11 cellular contexts compared by ENCODE assay signal in genomic region chr16:48409839-48410610, GRCh38. TPM values are rescaled to one million over a fixed set of nuclear protein-coding genes. Genes with fewer than 3 reads are reported as not detected.
DNase-seq lines count a peak whose midpoint lies in the region; ATAC-seq and TF ChIP-seq lines count a peak whose summit lies in the region.
"Had no signal": no experiment of that assay in that cellular context is flagged by ENCODE, and none has a peak within 500 bp of the region (broad histone marks: within the 10 kb centered on the region; RNA-seq: fewer than 3 reads in every experiment).

No MANE protein-coding gene starts in this region.

- no peaks in the 10 kb centered on the region for H4K20me1 ChIP-seq in HCT116 (ENCODE audit: insufficient read depth)

- H3K4me1 Mint-ChIP-seq in activated CD4-positive, alpha-beta memory T cell treated with anti-CD3 and anti-CD28 coated beads, Interleukin-2, amount 10 ng/mL, durations not matched to agents 7 days and 5 days, result peaks cover 7% of the 10 kb centered on the region

- peaks cover 6% of the 10 kb centered on the region for H3K27me3 Mint-ChIP-seq in activated CD4-positive, alpha-beta memory T cell treated with anti-CD3 and anti-CD28 coated beads, Interleukin-2, amount 10 ng/mL, durations not matched to agents 7 days and 5 days

- H3K4me3 ChIP-seq in HCT116 (replicated peaks in 1 of 2; ENCODE audit: low read depth in 1 of 2, low read length in 2 of 2), result no peak overlapping the region

- no peak overlapping the region for H2AFZ ChIP-seq in HCT116 (ENCODE audit: low read depth, low read length, poor library complexity, severe bottlenecking)

- ATAC-seq in HCT116, result peak; percentile 63; the same call in 1 of the 2 replicates
- no peak for ATAC-seq in HG03097 (IDR thresholded peaks at IDR 0.05; ENCODE audit: low FRiP score, unreplicated experiment)

- no peaks in the 10 kb centered on the region for H3K36me3 ChIP-seq in HCT116 (ENCODE audit: control insufficient read depth in 1 of 2, insufficient read depth in 2 of 2, low read length in 2 of 2)

- H3K9me2 ChIP-seq in HCT116 (ENCODE audit: insufficient read depth), result no peaks in the 10 kb centered on the region

- H3K36me3 Mint-ChIP-seq in activated CD4-positive, alpha-beta memory T cell treated with anti-CD3 and anti-CD28 coated beads, Interleukin-2, amount 10 ng/mL, durations not matched to agents 7 days and 5 days (ENCODE audit: low read depth), result no peaks in the 10 kb centered on the region

- H3K79me2 ChIP-seq in HCT116 (ENCODE audit: insufficient read depth, low read length), result no peaks in the 10 kb centered on the region

- DNase-seq in HCT116 (ENCODE audit: low read depth, low spot score) (no peak), RWPE1 (ENCODE audit: low spot score) (peak; percentile 78), fibroblast of the conjunctiva (ENCODE audit: low read depth) (peak; percentile 81), stromal cell of bone marrow (ENCODE audit: low read depth) (peak; percentile 77), NCI-H1694 treated with DMSO at 0.1 percent for 48 hours (lab: John Stamatoyannopoulos, UW) (no peak), foreskin melanocyte (no peak)
- DNase-seq in activated CD4-positive, alpha-beta memory T cell treated with anti-CD3 and anti-CD28 coated beads, Interleukin-2, amount 10 ng/mL, durations not matched to agents 7 days and 5 days, result no peak
- DNase-seq: activated CD4-positive, alpha-beta T cell treated with anti-CD3 and anti-CD28 coated beads, Interleukin-2, amount 10 ng/mL, durations not matched to agents 24 days and 14 days; NCI-H2171 had no signal

- H3K9me3 ChIP-seq in HCT116 (ENCODE audit: control insufficient read depth in 1 of 2, insufficient read depth in 1 of 2, low read depth in 1 of 2, low read length in 2 of 2), result no peaks in the 10 kb centered on the region

- no TSS peak for BruUV-seq in HCT116 (replicated peaks; lab: Mats Ljungman, UMichigan)

- H3K4me1 ChIP-seq in HCT116 (ENCODE audit: control insufficient read depth in 1 of 2, insufficient read depth in 2 of 2, low read length in 2 of 2), result peaks cover 0 to 12% of the 10 kb centered on the region in 2 experiments; a peak in 1 of 4 replicates

- no peak for TF ChIP-seq RAD21 in HCT116 (IDR thresholded peaks at IDR 0.05; ENCODE audit: low read depth)

- TF ChIP-seq POLR2A in HCT116 (IDR thresholded peaks at IDR 0.05; ENCODE audit: borderline replicate concordance, extremely low read depth, insufficient read depth, insufficient read length), result no peak

- no peak overlapping the region for H3K27ac ChIP-seq in HCT116 (ENCODE audit: low read depth, low read length)
- H3K27ac ChIP-seq in RWPE1, result peak overlapping the region; percentile 81

- intact Hi-C loops in HCT116 (cut with micrococcal nuclease), result no loop called here

- H3K27ac Mint-ChIP-seq in activated CD4-positive, alpha-beta memory T cell treated with anti-CD3 and anti-CD28 coated beads, Interleukin-2, amount 10 ng/mL, durations not matched to agents 7 days and 5 days, result no peak overlapping the region
- H3K27ac Mint-ChIP-seq: activated CD4-positive, alpha-beta T cell treated with anti-CD3 and anti-CD28 coated beads, Interleukin-2, amount 10 ng/mL, durations not matched to agents 24 days and 14 days had no signal

- RAD21 ChIA-PET in HCT116 (lab: Charles Lee; ENCODE audit: low non-redundant PET in 1 of 2, low total read pairs in 2 of 2, uncharacterized antibody in 2 of 2, unreplicated experiment in 2 of 2), result no interaction called here

- no peaks in the 10 kb centered on the region for H3K27me3 ChIP-seq in HCT116 (ENCODE audit: insufficient read depth, low read length)

- peak overlapping the region; percentile 25 for H3K4me2 ChIP-seq in HCT116 (ENCODE audit: low read length)

- TF ChIP-seq CTCF in HCT116 (IDR thresholded peaks at IDR 0.05 in 2 of 3, conservative IDR thresholded peaks at IDR 0.05 in 1 of 3; ENCODE audit: borderline replicate concordance in 1 of 3, insufficient read depth in 1 of 3, low read depth in 2 of 3, low read length in 2 of 3) (no peak), RWPE1 (conservative IDR thresholded peaks at IDR 0.05; ENCODE audit: low read depth) (no peak)

- CTCF ChIA-PET in HCT116 (lab: Charles Lee) (interaction anchor here (1.5 kb wide), 1 partner anchor 213 kb away, joined by 3 read pairs; no protein-coding TSS in a partner anchor), RWPE1 (lab: Yijun Ruan, JAX) (interaction anchor here (0.7 kb wide), 1 partner anchor 1770 kb away, joined by 4 read pairs; no protein-coding TSS in a partner anchor)
- CTCF ChIA-PET in activated CD4-positive, alpha-beta memory T cell treated with anti-CD3 and anti-CD28 coated beads, Interleukin-2, amount 10 ng/mL, durations not matched to agents 7 days and 5 days (lab: Charles Lee), result interaction anchor here (0.7 kb wide), 1 partner anchor 1433 kb away, joined by 5 read pairs; no protein-coding TSS in a partner anchor

- no peak overlapping the region for H3K4me3 Mint-ChIP-seq in activated CD4-positive, alpha-beta memory T cell treated with anti-CD3 and anti-CD28 coated beads, Interleukin-2, amount 10 ng/mL, durations not matched to agents 7 days and 5 days
- H3K4me3 Mint-ChIP-seq: activated CD4-positive, alpha-beta T cell treated with anti-CD3 and anti-CD28 coated beads, Interleukin-2, amount 10 ng/mL, durations not matched to agents 24 days and 14 days; nephron had no signal

- POLR2A ChIA-PET in HCT116 (lab: Charles Lee), result interaction anchor here (1.0 kb wide), 1 partner anchor 44 kb away, joined by 3 read pairs; no protein-coding TSS in a partner anchor
- POLR2A ChIA-PET in RWPE1 (lab: Yijun Ruan, JAX; ENCODE audit: low non-redundant PET), result no interaction called here
- POLR2A ChIA-PET in activated CD4-positive, alpha-beta memory T cell treated with anti-CD3 and anti-CD28 coated beads, Interleukin-2, amount 10 ng/mL, durations not matched to agents 7 days and 5 days (lab: Charles Lee), result no interaction called here

- H3K9me3 Mint-ChIP-seq in activated CD4-positive, alpha-beta memory T cell treated with anti-CD3 and anti-CD28 coated beads, Interleukin-2, amount 10 ng/mL, durations not matched to agents 7 days and 5 days, result no peaks in the 10 kb centered on the region
- H3K9me3 Mint-ChIP-seq: activated CD4-positive, alpha-beta T cell treated with anti-CD3 and anti-CD28 coated beads, Interleukin-2, amount 10 ng/mL, durations not matched to agents 24 days and 14 days; nephron had no signal

- no peak overlapping the region for H3K9ac ChIP-seq in HCT116 (ENCODE audit: low read length)

TF ChIP-seq in HCT116, 20 proteins besides CTCF, POLR2A, EP300 and RAD21:
- TF ChIP-seq ZNF274 (IDR thresholded peaks at IDR 0.05; ENCODE audit: low read depth, low read length) (no peak), CBX3 (IDR thresholded peaks at IDR 0.05; ENCODE audit: low read depth) (no peak), SRF (IDR thresholded peaks at IDR 0.05; ENCODE audit: low read depth) (no peak), EGR1 (IDR thresholded peaks at IDR 0.05; ENCODE audit: low read depth) (no peak)
- TF ChIP-seq, protein P1, sequence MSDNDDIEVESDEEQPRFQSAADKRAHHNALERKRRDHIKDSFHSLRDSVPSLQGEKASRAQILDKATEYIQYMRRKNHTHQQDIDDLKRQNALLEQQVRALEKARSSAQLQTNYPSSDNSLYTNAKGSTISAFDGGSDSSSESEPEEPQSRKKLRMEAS (IDR thresholded peaks at IDR 0.05), result peak; percentile 25; the same call in 1 of the 2 replicates

RNA-seq across cellular contexts. Expression of gene SIAH1, which starts 24.8 kb away (rescaled TPM):
- total RNA-seq in HCT116 (2021; ENCODE audit: unreplicated experiment), result 22.7 TPM
- 13.1 and 16.2 TPM in 2 replicates for polyA plus RNA-seq in HCT116 (2012)
- total RNA-seq in activated CD4-positive, alpha-beta memory T cell treated with anti-CD3 and anti-CD28 coated beads, Interleukin-2, amount 10 ng/mL, durations not matched to agents 7 days and 5 days, result 10 to 100 TPM; 16.1 to 16.5 TPM

Comparison
In these comparisons a context has a peak if more than half of its experiments do, and no peak if none do; other contexts are left out.
1. DNase-seq: peak in RWPE1 (single experiment), fibroblast of the conjunctiva (single experiment) and stromal cell of bone marrow (single experiment); none in HCT116 (single experiment), NCI-H1694 treated with DMSO at 0.1 percent for 48 hours (single experiment), activated CD4-positive, alpha-beta memory T cell treated with anti-CD3 and anti-CD28 coated beads, Interleukin-2, amount 10 ng/mL, durations not matched to agents 7 days and 5 days (single experiment) and foreskin melanocyte (single experiment).